Comparison of ENCODE assay signal across 5 cellular contexts in genomic region chr7:75423481-75423880, GRCh38. TPM values are rescaled to one million over a fixed set of nuclear protein-coding genes. Genes with fewer than 3 reads are reported as not detected.
DNase-seq lines count a peak whose midpoint lies in the region; ATAC-seq, FAIRE-seq and TF ChIP-seq lines count a peak whose summit lies in the region.
"Not testable (repeated sequence)": the region's sequence is repeated elsewhere in the genome, so short reads cannot be mapped to it uniquely, and the experiment has no call there.

No MANE protein-coding gene starts in this region.

- TF ChIP-seq POLR2A in spleen (IDR thresholded peaks at IDR 0.05): not testable (repeated sequence)

- H3K36me3 ChIP-seq in kidney (ENCODE audit: control insufficient read depth in 1 of 2, insufficient read depth in 2 of 2, low read length in 2 of 2): not testable (repeated sequence)
- H3K36me3 ChIP-seq in osteoblast (ENCODE audit: insufficient read depth, low read length) (peaks cover 12% of the 10 kb centered on the region), spleen (peaks cover 0 to 63% (median 24%) of the 10 kb centered on the region in 6 donors)

- CTCF ChIA-PET in activated CD8-positive, alpha-beta T cell treated with anti-CD3 and anti-CD28 coated beads, Interleukin-2, amount 10 ng/mL, durations not matched to agents 7 days and 5 days (lab: Charles Lee): not testable (repeated sequence)

- peak; percentile 0 for DNase-seq in GDM1 (lab: John Stamatoyannopoulos, UW)
- peak; percentile 13 for DNase-seq in activated CD8-positive, alpha-beta T cell treated with anti-CD3 and anti-CD28 coated beads, Interleukin-2, amount 10 ng/mL, durations not matched to agents 7 days and 5 days
- DNase-seq in kidney: peak; percentile 26
- DNase-seq in osteoblast (ENCODE audit: insufficient read length, low spot score, missing footprints): peak; percentile 18
- peak; percentile 64 for DNase-seq in spleen

- H3K9me3 Mint-ChIP-seq in activated CD8-positive, alpha-beta T cell treated with anti-CD3 and anti-CD28 coated beads, Interleukin-2, amount 10 ng/mL, durations not matched to agents 7 days and 5 days (ENCODE audit: insufficient read depth): not testable (repeated sequence)

- peaks cover 23% of the 10 kb centered on the region for H3K36me3 Mint-ChIP-seq in activated CD8-positive, alpha-beta T cell treated with anti-CD3 and anti-CD28 coated beads, Interleukin-2, amount 10 ng/mL, durations not matched to agents 7 days and 5 days (ENCODE audit: low read depth)

- peaks cover 10% of the 10 kb centered on the region for H3K4me1 Mint-ChIP-seq in activated CD8-positive, alpha-beta T cell treated with anti-CD3 and anti-CD28 coated beads, Interleukin-2, amount 10 ng/mL, durations not matched to agents 7 days and 5 days (ENCODE audit: low read depth)

- H3K27ac ChIP-seq in kidney (ENCODE audit: low read depth in 2 of 2, low read length in 2 of 2); osteoblast (ENCODE audit: low read depth, low read length); spleen: not testable (repeated sequence)

- H4K20me1 ChIP-seq in osteoblast (ENCODE audit: insufficient read depth, low read length): not testable (repeated sequence)

- not testable (repeated sequence) for H3K9me3 ChIP-seq in kidney (ENCODE audit: control insufficient read depth in 1 of 2, low read length in 2 of 2); osteoblast (ENCODE audit: low read depth, low read length); spleen

- POLR2A ChIA-PET in activated CD8-positive, alpha-beta T cell treated with anti-CD3 and anti-CD28 coated beads, Interleukin-2, amount 10 ng/mL, durations not matched to agents 7 days and 5 days (lab: Charles Lee): not testable (repeated sequence)

- not testable (repeated sequence) for TF ChIP-seq CTCF in kidney (IDR thresholded peaks at IDR 0.05; ENCODE audit: borderline replicate concordance, extremely low read depth, insufficient read depth); osteoblast (IDR thresholded peaks at IDR 0.05; ENCODE audit: extremely low read depth, low read depth, low read length); spleen (IDR thresholded peaks at IDR 0.05 in 8 of 11, conservative IDR thresholded peaks at IDR 0.05 in 3 of 11)

- ATAC-seq in activated CD8-positive, alpha-beta T cell treated with anti-CD3 and anti-CD28 coated beads, Interleukin-2, amount 10 ng/mL, durations not matched to agents 7 days and 5 days: not testable (repeated sequence)

- not testable (repeated sequence) for H3K4me3 ChIP-seq in kidney (ENCODE audit: low read length in 2 of 2); osteoblast (ENCODE audit: insufficient read depth, low read length); spleen

- WGBS in spleen, 5 donors: 67 to 92% (median 82%) methylated on average over 3 to 11 of the region's 15 CpGs

- peaks cover 18% of the 10 kb centered on the region for H3K79me2 ChIP-seq in osteoblast (ENCODE audit: insufficient read depth, low read length)

- not testable (repeated sequence) for H3K4me2 ChIP-seq in osteoblast (ENCODE audit: insufficient read depth, low read length)

- H3K4me3 Mint-ChIP-seq in activated CD8-positive, alpha-beta T cell treated with anti-CD3 and anti-CD28 coated beads, Interleukin-2, amount 10 ng/mL, durations not matched to agents 7 days and 5 days: not testable (repeated sequence)

- not testable (repeated sequence) for H3K9ac ChIP-seq in kidney (ENCODE audit: low read length in 2 of 2)

- not testable (repeated sequence) for H3K27me3 Mint-ChIP-seq in activated CD8-positive, alpha-beta T cell treated with anti-CD3 and anti-CD28 coated beads, Interleukin-2, amount 10 ng/mL, durations not matched to agents 7 days and 5 days (ENCODE audit: low read depth)

- FAIRE-seq in kidney (lab: Jason Lieb, UNC): not testable (repeated sequence)

- not testable (repeated sequence) for H3K27ac Mint-ChIP-seq in activated CD8-positive, alpha-beta T cell treated with anti-CD3 and anti-CD28 coated beads, Interleukin-2, amount 10 ng/mL, durations not matched to agents 7 days and 5 days

- intact Hi-C loops in kidney (cut with DNase I); spleen (cut with DNase I; ENCODE audit: low total_unique reads): not testable (repeated sequence)

- H2AFZ ChIP-seq in osteoblast (ENCODE audit: low read length): not testable (repeated sequence)

- H3K4me1 ChIP-seq in kidney (ENCODE audit: control insufficient read depth in 1 of 2, insufficient read depth in 1 of 2, low read depth in 1 of 2, low read length in 2 of 2); osteoblast (ENCODE audit: insufficient read depth, low read length): not testable (repeated sequence)
- peaks cover 5 to 21% (median 8%) of the 10 kb centered on the region in 6 donors for H3K4me1 ChIP-seq in spleen

- H3K27me3 ChIP-seq in osteoblast (ENCODE audit: insufficient read depth, low read length); spleen (replicated peaks in 1 of 7): not testable (repeated sequence)

RNA-seq across cellular contexts. Expression of gene TRIM73, which starts 28.1 kb away (rescaled TPM):
- 1 to 10 TPM; 8.2 to 8.3 TPM for total RNA-seq in activated CD8-positive, alpha-beta T cell treated with anti-CD3 and anti-CD28 coated beads, Interleukin-2, amount 10 ng/mL, durations not matched to agents 7 days and 5 days
- total RNA-seq in kidney (4.3 TPM), osteoblast (0.36 and 1.5 TPM in 2 replicates), spleen (1 to 10 TPM; 2.4 to 7.7 (median 6.0) TPM)
- polyA plus RNA-seq in kidney (ENCODE audit: insufficient read depth, low read depth, low replicate concordance) (3.8 TPM), spleen (1 to 10 TPM; 2.8 to 3.8 (median 3.0) TPM)

Comparison
In these comparisons a context has a peak if more than half of its experiments do, and no peak if none do; other contexts are left out.
1. DNase-seq: peak in every context shown above with its lines; median percentile 64 in spleen; 26 in kidney; 18 in osteoblast; 13 in activated CD8-positive, alpha-beta T cell treated with anti-CD3 and anti-CD28 coated beads, Interleukin-2, amount 10 ng/mL, durations not matched to agents 7 days and 5 days; 0 in GDM1.